11 cellular contexts compared by ENCODE assay signal in the genomic region with DNA sequence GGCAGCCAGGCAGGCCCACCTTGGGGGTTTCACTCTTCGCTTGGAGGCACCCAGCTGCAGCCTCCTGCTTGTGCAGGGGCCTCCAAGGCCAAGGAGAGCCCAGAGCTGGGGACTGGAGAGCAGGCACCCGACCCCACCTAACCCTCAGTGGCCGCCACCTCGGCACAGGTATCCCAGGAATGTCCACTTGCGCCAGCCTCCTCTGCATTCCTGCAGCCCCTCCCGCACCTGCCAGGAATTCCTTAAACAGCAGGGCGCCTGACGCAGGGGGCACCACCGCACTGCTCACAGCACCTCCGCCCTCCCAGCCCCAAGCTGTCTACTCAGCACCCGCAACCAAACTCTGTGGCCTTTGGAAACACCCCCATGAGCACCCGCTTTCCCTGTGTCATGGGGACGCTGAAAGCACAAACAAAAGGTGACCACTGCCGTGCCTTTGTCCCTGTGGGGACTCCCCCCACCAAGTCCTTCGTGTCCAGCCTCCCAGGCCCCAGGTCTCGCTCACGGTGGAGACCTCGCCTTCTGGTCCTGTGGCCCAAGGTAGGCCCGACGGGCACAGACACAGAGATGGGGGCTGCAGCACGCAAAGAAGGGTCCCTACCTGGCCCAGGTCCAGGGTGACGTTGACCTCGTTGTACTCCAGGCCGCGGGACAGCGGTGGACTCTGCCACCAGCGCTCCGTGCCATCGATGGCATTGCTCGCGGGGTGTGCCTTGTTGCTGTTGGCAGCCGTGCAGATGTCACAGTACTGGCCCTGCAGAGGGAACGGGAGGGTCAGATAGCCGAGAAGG. TPM values are rescaled to one million over a fixed set of nuclear protein-coding genes. Genes with fewer than 3 reads are reported as not detected.
DNase-seq lines count a peak whose midpoint lies in the region; ATAC-seq and TF ChIP-seq lines count a peak whose summit lies in the region.
"Had no signal": no experiment of that assay in that cellular context is flagged by ENCODE, and none has a peak within 500 bp of the region (broad histone marks: within the 10 kb centered on the region; RNA-seq: fewer than 3 reads in every experiment).

No MANE protein-coding gene starts in this region.

- H3K4me3 ChIP-seq in HEK293 (ENCODE audit: low read depth, low read length), result no peak overlapping the region
- no peak overlapping the region for H3K4me3 ChIP-seq in dorsolateral prefrontal cortex
- peak overlapping the region in 1 of 2 donors; percentile 44 for H3K4me3 ChIP-seq in stomach smooth muscle (ENCODE audit: low read length in 2 of 2)

- no peak for DNase-seq in dorsolateral prefrontal cortex
- DNase-seq in midbrain (lab: John Stamatoyannopoulos, UW), result no peak
- DNase-seq in stimulated activated CD8-positive, alpha-beta memory T cell treated with anti-CD3 and anti-CD28 coated beads, Interleukin-4, amount 100 ng/mL, for 48 hours, result no peak
- no peak for DNase-seq in activated CD4-positive, alpha-beta T cell treated with anti-CD3 and anti-CD28 coated beads for 48 hours
- DNase-seq: CD4-positive, alpha-beta T cell; NCI-H82 had no signal

- H3K36me3 ChIP-seq in HEK293 (ENCODE audit: control insufficient read depth in 2 of 2, insufficient read depth in 1 of 2, low read length in 2 of 2) (peaks cover 0 to 15% of the 10 kb centered on the region in 2 experiments; a peak in 1 of 3 replicates), stomach smooth muscle (ENCODE audit: control insufficient read depth in 2 of 2, insufficient read depth in 2 of 2, low read length in 2 of 2) (peaks cover 4% of the 10 kb centered on the region in 2 donors)

- CTCF ChIA-PET in HEK293 (lab: Yijun Ruan, JAX), result interaction anchor here (0.7 kb wide), 1 partner anchor 352 kb away, joined by 3 read pairs; no protein-coding TSS in a partner anchor

- H3K9ac ChIP-seq in stomach smooth muscle (ENCODE audit: low read length in 2 of 2), result no peak overlapping the region
- H3K9ac ChIP-seq: parathyroid adenoma had no signal

- no peak for ATAC-seq in GM19035 (IDR thresholded peaks at IDR 0.05; ENCODE audit: unreplicated experiment)

- POLR2A ChIA-PET in HEK293 (lab: Yijun Ruan, JAX), result interaction anchor here (1.1 to 1.4 kb wide), 3 partner anchors 11 to 60 kb away, joined by 3 to 7 read pairs (median 3); partner anchors contain the start of gene ADRM1

- H3K4me1 ChIP-seq in HEK293 (ENCODE audit: control insufficient read depth, insufficient read depth, low read length) (peaks cover 7% of the 10 kb centered on the region), stomach smooth muscle (ENCODE audit: control insufficient read depth, insufficient read depth, low read length) (peaks cover 90% of the 10 kb centered on the region)

- no peaks in the 10 kb centered on the region for H3K9me3 ChIP-seq in HEK293 (ENCODE audit: control insufficient read depth, insufficient read depth, low read depth, low read length)
- no peaks in the 10 kb centered on the region for H3K9me3 ChIP-seq in stomach smooth muscle (ENCODE audit: control insufficient read depth in 2 of 2, low read length in 2 of 2)

- intact Hi-C loops in dorsolateral prefrontal cortex (cut with DNase I), result no loop called here

- no peaks in the 10 kb centered on the region for H3K27me3 ChIP-seq in dorsolateral prefrontal cortex
- no peaks in the 10 kb centered on the region for H3K27me3 ChIP-seq in layer of hippocampus (ENCODE audit: control insufficient read depth, insufficient read depth, low read length)
- no peaks in the 10 kb centered on the region for H3K27me3 ChIP-seq in stomach smooth muscle (ENCODE audit: control insufficient read depth in 1 of 2, insufficient read depth in 2 of 2, low read length in 2 of 2)

- H3K27ac ChIP-seq in HEK293 (ENCODE audit: extremely low read depth, low read depth, low read length), result no peak overlapping the region
- H3K27ac ChIP-seq in dorsolateral prefrontal cortex, result peak overlapping the region in 32 of 59 donors; percentile 13 to 80 (median 54)
- H3K27ac ChIP-seq in layer of hippocampus (ENCODE audit: low read depth, low read length), result peak overlapping the region; percentile 62
- H3K27ac ChIP-seq in stomach smooth muscle (ENCODE audit: low read length), result peak overlapping the region; percentile 87
- H3K27ac ChIP-seq: parathyroid adenoma had no signal

- TF ChIP-seq CTCF in HEK293 (tag by site-specific recombination; IDR thresholded peaks at IDR 0.05) (no peak), dorsolateral prefrontal cortex (IDR thresholded peaks at IDR 0.05 in 54 of 56, conservative IDR thresholded peaks at IDR 0.05 in 2 of 56; ENCODE audit: low read depth in 1 of 56, partially characterized antibody in 56 of 56) (no peak)

TF ChIP-seq in HEK293, 187 proteins besides CTCF, POLR2A, EP300 and RAD21:
- TF ChIP-seq ZEB2 (tag by site-specific recombination; IDR thresholded peaks at IDR 0.05) (no peak), ZSCAN4 (tag by site-specific recombination; IDR thresholded peaks at IDR 0.05) (no peak), MEIS1 (CRISPR knock-in tag; IDR thresholded peaks at IDR 0.05; ENCODE audit: borderline replicate concordance) (0 out of 2 replicates have a peak, but pooled peaks have one; percentile 30), ZNF785 (tag by site-specific recombination; IDR thresholded peaks at IDR 0.05) (no peak), GLIS1 (tag by site-specific recombination; IDR thresholded peaks at IDR 0.05) (peak; percentile 29; the same call in 1 of the 2 replicates)

RNA-seq across cellular contexts. Expression of gene LAMA5, which starts 5.1 kb away (rescaled TPM):
- total RNA-seq in dorsolateral prefrontal cortex, result 100 to 1,000 TPM in 30 of 120 experiments, 10 to 100 TPM in 90; 31.1 to 179 (median 80.7) TPM

RNA-seq across cellular contexts. Expression of gene RPS21, which starts 24.9 kb away (rescaled TPM):
- 100 to 1,000 TPM; 411 to 983 (median 581) TPM for total RNA-seq in dorsolateral prefrontal cortex

RNA-seq across cellular contexts. Expression of gene CABLES2, which starts 45.1 kb away (rescaled TPM):
- total RNA-seq in dorsolateral prefrontal cortex, result 10 to 100 TPM in 99 of 120 experiments, 1 to 10 TPM in 21; 7.0 to 18.7 (median 11.9) TPM

RNA-seq across cellular contexts. Expression of gene ADRM1, which starts 59.2 kb away (rescaled TPM):
- total RNA-seq in dorsolateral prefrontal cortex, result 10 to 100 TPM; 41.7 to 76.3 (median 60.3) TPM
